In the genomic region with DNA sequence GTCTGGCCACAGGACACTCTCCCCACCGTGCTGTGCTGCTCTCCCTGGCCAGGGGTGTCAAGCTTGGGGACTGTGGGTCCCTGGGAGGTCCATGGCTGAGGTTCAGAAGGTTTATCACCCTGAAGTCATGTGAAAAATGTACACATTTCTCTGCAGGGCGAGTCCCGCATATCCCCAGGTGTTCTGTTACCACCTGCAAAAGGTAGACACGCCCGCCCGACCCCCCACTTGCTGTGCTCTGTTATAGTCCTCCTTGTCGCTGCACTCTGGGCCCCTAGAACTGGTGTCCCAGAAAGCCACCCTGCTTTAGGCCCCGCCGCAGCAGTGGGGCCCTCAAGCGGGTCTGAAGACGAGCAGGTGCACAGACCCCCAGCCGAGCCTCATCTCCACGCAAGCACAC, we compare ENCODE assay signal across 19 cellular contexts. TPM values are rescaled to one million over a fixed set of nuclear protein-coding genes. Genes with fewer than 3 reads are reported as not detected.
DNase-seq lines count a peak whose midpoint lies in the region; ATAC-seq and TF ChIP-seq lines count a peak whose summit lies in the region.
"Had no signal": no experiment of that assay in that cellular context is flagged by ENCODE, and none has a peak within 500 bp of the region (broad histone marks: within the 10 kb centered on the region; RNA-seq: fewer than 3 reads in every experiment).

No MANE protein-coding gene starts in this region.

- TF ChIP-seq CTCF in PC-3 (conservative IDR thresholded peaks at IDR 0.05; ENCODE audit: low read depth, low read length) (no peak), MCF 10A (IDR thresholded peaks at IDR 0.05; ENCODE audit: unreplicated experiment) (no peak), right lobe of liver (IDR thresholded peaks at IDR 0.05) (no peak), type B pancreatic cell (conservative IDR thresholded peaks at IDR 0.05) (no peak)

- H3K27me3 Mint-ChIP-seq in MCF 10A (ENCODE audit: insufficient read depth, unreplicated experiment) (no peaks in the 10 kb centered on the region), type B pancreatic cell (no peaks in the 10 kb centered on the region)
- H3K27me3 Mint-ChIP-seq: activated CD4-positive, alpha-beta T cell treated with anti-CD3 and anti-CD28 coated beads, Interleukin-2, amount 10 ng/mL, durations not matched to agents 24 days and 14 days; natural killer cell treated with Interleukin-12 subunit alpha and Interleukin-12 subunit beta and Interleukin-15 and Interleukin-18, amount 100 ng/mL, for 72 hours had no signal

- H3K9me3 Mint-ChIP-seq in MCF 10A (ENCODE audit: unreplicated experiment) (no peaks in the 10 kb centered on the region), type B pancreatic cell (no peaks in the 10 kb centered on the region)
- H3K9me3 Mint-ChIP-seq: activated CD4-positive, alpha-beta T cell treated with anti-CD3 and anti-CD28 coated beads, Interleukin-2, amount 10 ng/mL, durations not matched to agents 24 days and 14 days; natural killer cell treated with Interleukin-12 subunit alpha and Interleukin-12 subunit beta and Interleukin-15 and Interleukin-18, amount 100 ng/mL, for 72 hours had no signal

- CTCF ChIA-PET in PC-3 (lab: Charles Lee) (interaction anchor here (0.5 kb wide), 1 partner anchor 12 kb away, joined by 12 read pairs; a partner anchor contains a TSS), MCF 10A (lab: Yijun Ruan, JAX) (interaction anchor here (1.1 to 3.4 kb wide), 5 partner anchors 12 to 75 kb away, joined by 3 to 35 read pairs (median 15); a partner anchor contains a TSS)

- intact Hi-C loops in PC-3 (cut with micrococcal nuclease) (loop anchor here (1.0 kb wide), 1 partner anchor 10 kb away; no protein-coding TSS in a partner anchor), MCF 10A (cut with micrococcal nuclease) (no loop called here), right lobe of liver (cut with DNase I) (no loop called here)

- H3K36me3 Mint-ChIP-seq in MCF 10A (ENCODE audit: insufficient read depth, unreplicated experiment) (peaks cover 83% of the 10 kb centered on the region), type B pancreatic cell (peaks cover 43% of the 10 kb centered on the region)

- H3K27ac Mint-ChIP-seq in MCF 10A (ENCODE audit: low read depth, unreplicated experiment) (peak overlapping the region; percentile 97), type B pancreatic cell (peak overlapping the region; percentile 96)
- H3K27ac Mint-ChIP-seq: activated CD4-positive, alpha-beta T cell treated with anti-CD3 and anti-CD28 coated beads, Interleukin-2, amount 10 ng/mL, durations not matched to agents 24 days and 14 days; natural killer cell treated with Interleukin-12 subunit alpha and Interleukin-12 subunit beta and Interleukin-15 and Interleukin-18, amount 100 ng/mL, for 72 hours had no signal

- BruUV-seq in PC-3 (replicated peaks; lab: Mats Ljungman, UMichigan) (no TSS peak), MCF 10A (replicated peaks; lab: Mats Ljungman, UMichigan) (no TSS peak)

- H3K9me3 ChIP-seq in PC-3 (ENCODE audit: low read length) (no peaks in the 10 kb centered on the region), right lobe of liver (no peaks in the 10 kb centered on the region)
- H3K9me3 ChIP-seq: heart right ventricle had no signal

- peaks cover 24% of the 10 kb centered on the region for H3F3A ChIP-seq in PC-3 (ENCODE audit: low read length, unreplicated experiment)

- DNase-seq in PC-3 (peak; percentile 23), MCF 10A (ENCODE audit: unreplicated experiment) (no peak), right lobe of liver (no peak), type B pancreatic cell (ENCODE audit: extremely low spot score, unreplicated experiment) (no peak), T-helper 9 cell (no peak), G401 (ENCODE audit: low spot score) (no peak)
- DNase-seq: activated CD4-positive, alpha-beta T cell treated with anti-CD3 and anti-CD28 coated beads, Interleukin-2, amount 10 ng/mL, durations not matched to agents 24 days and 14 days; activated naive CD4-positive, alpha-beta T cell; amniotic stem cell; DND-41; effector memory CD4-positive, alpha-beta T cell; NCI-H1092 treated with DMSO at 0.1 percent for 48 hours; NCI-H2029 treated with DMSO at 0.1 percent for 48 hours; NCI-H510A; small intestine; stimulated activated CD8-positive, alpha-beta memory T cell treated with anti-CD3 and anti-CD28 coated beads, Interleukin-4, amount 100 ng/mL, for 48 hours had no signal

- no peaks in the 10 kb centered on the region for H3K9me2 ChIP-seq in PC-3 (replicated peaks; ENCODE audit: low read length)

- H3K4me1 ChIP-seq in PC-3 (ENCODE audit: insufficient read depth, low read length) (peaks cover 67% of the 10 kb centered on the region), right lobe of liver (peaks cover 0 to 16% (median 0%) of the 10 kb centered on the region in 4 donors)

- H3K27me3 ChIP-seq in PC-3 (ENCODE audit: low read length) (no peaks in the 10 kb centered on the region), right lobe of liver (no peaks in the 10 kb centered on the region)
- H3K27me3 ChIP-seq: heart right ventricle had no signal

- H3K4me1 Mint-ChIP-seq in MCF 10A (ENCODE audit: insufficient read depth, unreplicated experiment) (peaks cover 51% of the 10 kb centered on the region), type B pancreatic cell (ENCODE audit: unreplicated experiment) (peaks cover 8% of the 10 kb centered on the region)

- H3K36me3 ChIP-seq in PC-3 (ENCODE audit: low read depth, low read length) (peaks cover 60% of the 10 kb centered on the region), right lobe of liver (peaks cover 0 to 51% (median 11%) of the 10 kb centered on the region in 4 donors)

- in situ Hi-C loops in G401 (cut with HindIII; ENCODE audit: low sequenced_read_pairs): no loop called here

- no peak overlapping the region for H2AFZ ChIP-seq in PC-3 (ENCODE audit: low read length)

- no peaks in the 10 kb centered on the region for H4K20me1 ChIP-seq in PC-3 (ENCODE audit: low read length)

- H3K27ac ChIP-seq in PC-3 (ENCODE audit: low read length) (peak overlapping the region; percentile 95), right lobe of liver (peak overlapping the region; percentile 54 to 66 (median 58))

- H3K79me2 ChIP-seq in PC-3 (ENCODE audit: low read length): peaks cover 81% of the 10 kb centered on the region

- ATAC-seq in PC-3: no peak
- ATAC-seq in right lobe of liver: peak in 1 of 4 donors; percentile 3
- ATAC-seq in GM19324 (IDR thresholded peaks at IDR 0.05; ENCODE audit: low FRiP score, unreplicated experiment): no peak
- ATAC-seq: natural killer cell treated with Interleukin-12 subunit alpha and Interleukin-12 subunit beta and Interleukin-15 and Interleukin-18, amount 100 ng/mL, for 72 hours had no signal

- no peak for TF ChIP-seq POLR2A in right lobe of liver (IDR thresholded peaks at IDR 0.05)

- POLR2A ChIA-PET in PC-3 (lab: Charles Lee; ENCODE audit: unreplicated experiment): interaction anchor here (0.6 kb wide), 1 partner anchor 12 kb away, joined by 4 read pairs; a partner anchor contains a TSS
- POLR2A ChIA-PET in MCF 10A (lab: Yijun Ruan, JAX): interaction anchor here (0.7 to 5.8 kb wide), 11 partner anchors 9 to 1067 kb away, joined by 3 to 130 read pairs (median 17); a partner anchor contains a TSS

- H3K4me2 ChIP-seq in PC-3 (ENCODE audit: low read length): peak overlapping the region; percentile 64

- H3K4me3 Mint-ChIP-seq in MCF 10A (ENCODE audit: unreplicated experiment): peak overlapping the region; percentile 65
- H3K4me3 Mint-ChIP-seq in type B pancreatic cell: no peak overlapping the region
- H3K4me3 Mint-ChIP-seq: activated CD4-positive, alpha-beta T cell treated with anti-CD3 and anti-CD28 coated beads, Interleukin-2, amount 10 ng/mL, durations not matched to agents 24 days and 14 days; natural killer cell treated with Interleukin-12 subunit alpha and Interleukin-12 subunit beta and Interleukin-15 and Interleukin-18, amount 100 ng/mL, for 72 hours had no signal

- H3K9ac ChIP-seq in PC-3 (ENCODE audit: low read length): peak overlapping the region; percentile 68

- 88% methylated on average over 6 of the region's 13 CpGs for WGBS in right lobe of liver (ENCODE audit: insufficient coverage, low coverage, low lambda C conversion rate, missing lambda C conversion rate)

- H3K4me3 ChIP-seq in PC-3 (ENCODE audit: low read length) (peak overlapping the region; percentile 24; the same call in 1 of the 2 replicates), right lobe of liver (no peak overlapping the region)
- H3K4me3 ChIP-seq: heart right ventricle had no signal

RNA-seq across cellular contexts. Expression of a gene that starts 11.8 kb away (rescaled TPM):
- 85.2 and 86.5 TPM in 2 replicates for total RNA-seq in PC-3 (2014; rRNA removed)
- 111 and 131 TPM in 2 replicates for total RNA-seq in MCF 10A (2022)
- total RNA-seq in right lobe of liver: 10 to 100 TPM; 31.0 to 47.7 (median 38.7) TPM
- 116 and 132 TPM in 2 replicates for total RNA-seq in type B pancreatic cell (ENCODE audit: low replicate concordance)
- 154 and 199 TPM in 2 replicates for total RNA-seq in G401 (2014; rRNA removed; shearing (Covaris generic))

RNA-seq across cellular contexts. Expression of a gene that starts 16.1 kb away (rescaled TPM):
- total RNA-seq in PC-3 (2014; rRNA removed) (41.1 and 59.7 TPM in 2 replicates), MCF 10A (2022) (77.4 and 86.6 TPM in 2 replicates), right lobe of liver (10 to 100 TPM in 5 of 6 experiments, 1 to 10 TPM in 1; 8.7 to 37.3 (median 23.0) TPM), type B pancreatic cell (ENCODE audit: low replicate concordance) (50.4 and 97.5 TPM in 2 replicates)
- 20.6 and 27.7 TPM in 2 replicates for total RNA-seq in G401 (2014; rRNA removed; shearing (Covaris generic))
